Comparison of ENCODE assay signal across 10 cellular contexts in genomic region chr22:25747245-25747944, GRCh38. TPM values are rescaled to one million over a fixed set of nuclear protein-coding genes. Genes with fewer than 3 reads are reported as not detected.
DNase-seq lines count a peak whose midpoint lies in the region; ATAC-seq and TF ChIP-seq lines count a peak whose summit lies in the region.
"Had no signal": no experiment of that assay in that cellular context is flagged by ENCODE, and none has a peak within 500 bp of the region (broad histone marks: within the 10 kb centered on the region; RNA-seq: fewer than 3 reads in every experiment).

No MANE protein-coding gene starts in this region.

- H3K9me3 Mint-ChIP-seq in activated CD4-positive, alpha-beta T cell treated with anti-CD3 and anti-CD28 coated beads, Interleukin-2, amount 10 ng/mL, durations not matched to agents 24 days and 14 days: peaks cover 17% of the 10 kb centered on the region
- H3K9me3 Mint-ChIP-seq in activated T-helper 2 cell treated with anti-CD3 and anti-CD28 coated beads, Interferon-gamma antibody, Interleukin-2, Interleukin-4, amounts not matched to agents 10 μg/mL and 5 μg/mL and 100 μg/mL, durations not matched to agents 14 hours and 24 hours and 36 hours: no peaks in the 10 kb centered on the region

- H3K36me3 ChIP-seq in cardiac muscle cell (no peaks in the 10 kb centered on the region), transverse colon (no peaks in the 10 kb centered on the region), smooth muscle cell (ENCODE audit: low read depth) (no peaks in the 10 kb centered on the region), PC-3 (ENCODE audit: low read depth, low read length) (no peaks in the 10 kb centered on the region)
- H3K36me3 ChIP-seq: BLaER1 treated with 17β-estradiol and CSF1 and Interleukin-3, amounts not matched to agents 10 nM and 100 nM had no signal

- POLR2A ChIA-PET in PC-3 (lab: Charles Lee; ENCODE audit: unreplicated experiment): no interaction called here

- BruUV-seq in PC-3 (replicated peaks; lab: Mats Ljungman, UMichigan): no TSS peak

- H3K9me2 ChIP-seq in PC-3 (replicated peaks; ENCODE audit: low read length): no peaks in the 10 kb centered on the region

- H3K4me1 ChIP-seq in cardiac muscle cell (ENCODE audit: low read depth): peaks cover 51% of the 10 kb centered on the region
- H3K4me1 ChIP-seq in transverse colon: peaks cover 0 to 18% (median 0%) of the 10 kb centered on the region in 4 donors
- H3K4me1 ChIP-seq in smooth muscle cell (ENCODE audit: low read depth): no peaks in the 10 kb centered on the region
- no peaks in the 10 kb centered on the region for H3K4me1 ChIP-seq in PC-3 (ENCODE audit: insufficient read depth, low read length)

- H3K79me2 ChIP-seq in smooth muscle cell (ENCODE audit: low read depth) (no peaks in the 10 kb centered on the region), PC-3 (ENCODE audit: low read length) (no peaks in the 10 kb centered on the region)

- DNase-seq in activated CD4-positive, alpha-beta T cell treated with anti-CD3 and anti-CD28 coated beads, Interleukin-2, amount 10 ng/mL, durations not matched to agents 24 days and 14 days: no peak
- no peak for DNase-seq in activated CD4-positive, alpha-beta T cell treated with anti-CD3 and anti-CD28 coated beads, Interleukin-2, amount 50 U/mL, for 4 hours
- DNase-seq in activated T-helper 2 cell treated with anti-CD3 and anti-CD28 coated beads, Interferon-gamma antibody, Interleukin-2, Interleukin-4, amounts not matched to agents 10 μg/mL and 5 μg/mL and 100 μg/mL, durations not matched to agents 14 hours and 24 hours and 36 hours (ENCODE audit: low spot score): no peak
- peak in 1 of 2 donors; percentile 90 for DNase-seq in cardiac muscle cell (ENCODE audit: low read depth in 1 of 2, low spot score in 1 of 2)
- peak; percentile 56 for DNase-seq in transverse colon
- no peak for DNase-seq in smooth muscle cell (lab: John Stamatoyannopoulos, UW; ENCODE audit: unreplicated experiment)
- DNase-seq in PC-3: no peak
- DNase-seq: NCI-H1417 treated with DMSO at 0.1 percent for 48 hours had no signal

- H3F3A ChIP-seq in smooth muscle cell (ENCODE audit: low read depth) (no peaks in the 10 kb centered on the region), PC-3 (ENCODE audit: low read length, unreplicated experiment) (no peaks in the 10 kb centered on the region)

- no peak for TF ChIP-seq EP300 in transverse colon (IDR thresholded peaks at IDR 0.05; ENCODE audit: low read depth)

- H3K27me3 ChIP-seq in cardiac muscle cell: no peaks in the 10 kb centered on the region
- no peaks in the 10 kb centered on the region for H3K27me3 ChIP-seq in transverse colon
- H3K27me3 ChIP-seq in smooth muscle cell (ENCODE audit: low read depth): no peaks in the 10 kb centered on the region
- H3K27me3 ChIP-seq in PC-3 (ENCODE audit: low read length): no peaks in the 10 kb centered on the region; the same call in 1 of the 2 replicates
- H3K27me3 ChIP-seq: BLaER1 treated with 17β-estradiol and CSF1 and Interleukin-3, amounts not matched to agents 10 nM and 100 nM had no signal

- H2AFZ ChIP-seq in smooth muscle cell (ENCODE audit: low read depth): no peak overlapping the region
- H2AFZ ChIP-seq in PC-3 (ENCODE audit: low read length): no peak overlapping the region

- H3K9ac ChIP-seq in smooth muscle cell (ENCODE audit: low read depth) (no peak overlapping the region), PC-3 (ENCODE audit: low read length) (no peak overlapping the region)
- H3K9ac ChIP-seq: BLaER1 treated with 17β-estradiol and CSF1 and Interleukin-3, amounts not matched to agents 10 nM and 100 nM had no signal

- peaks cover 13% of the 10 kb centered on the region for H3K36me3 Mint-ChIP-seq in activated CD4-positive, alpha-beta T cell treated with anti-CD3 and anti-CD28 coated beads, Interleukin-2, amount 10 ng/mL, durations not matched to agents 24 days and 14 days (ENCODE audit: low read depth)
- peaks cover 47% of the 10 kb centered on the region for H3K36me3 Mint-ChIP-seq in activated T-helper 2 cell treated with anti-CD3 and anti-CD28 coated beads, Interferon-gamma antibody, Interleukin-2, Interleukin-4, amounts not matched to agents 10 μg/mL and 5 μg/mL and 100 μg/mL, durations not matched to agents 14 hours and 24 hours and 36 hours (ENCODE audit: low read depth)

- H3K9me3 ChIP-seq in cardiac muscle cell (ENCODE audit: low read depth) (no peaks in the 10 kb centered on the region), transverse colon (no peaks in the 10 kb centered on the region), smooth muscle cell (replicated peaks; ENCODE audit: low read depth) (no peaks in the 10 kb centered on the region), PC-3 (ENCODE audit: low read length) (no peaks in the 10 kb centered on the region)
- H3K9me3 ChIP-seq: BLaER1 treated with 17β-estradiol and CSF1 and Interleukin-3, amounts not matched to agents 10 nM and 100 nM had no signal

- H3K4me1 Mint-ChIP-seq in activated CD4-positive, alpha-beta T cell treated with anti-CD3 and anti-CD28 coated beads, Interleukin-2, amount 10 ng/mL, durations not matched to agents 24 days and 14 days: peaks cover 74% of the 10 kb centered on the region
- peaks cover 82% of the 10 kb centered on the region for H3K4me1 Mint-ChIP-seq in activated T-helper 2 cell treated with anti-CD3 and anti-CD28 coated beads, Interferon-gamma antibody, Interleukin-2, Interleukin-4, amounts not matched to agents 10 μg/mL and 5 μg/mL and 100 μg/mL, durations not matched to agents 14 hours and 24 hours and 36 hours (ENCODE audit: low read depth)

- H3K4me3 ChIP-seq in cardiac muscle cell (no peak overlapping the region), transverse colon (no peak overlapping the region), smooth muscle cell (no peak overlapping the region), PC-3 (ENCODE audit: low read length) (no peak overlapping the region)
- H3K4me3 ChIP-seq: BLaER1 treated with 17β-estradiol and CSF1 and Interleukin-3, amounts not matched to agents 10 nM and 100 nM had no signal

- H3K4me3 Mint-ChIP-seq in activated CD4-positive, alpha-beta T cell treated with anti-CD3 and anti-CD28 coated beads, Interleukin-2, amount 10 ng/mL, durations not matched to agents 24 days and 14 days: no peak overlapping the region
- no peak overlapping the region for H3K4me3 Mint-ChIP-seq in activated T-helper 2 cell treated with anti-CD3 and anti-CD28 coated beads, Interferon-gamma antibody, Interleukin-2, Interleukin-4, amounts not matched to agents 10 μg/mL and 5 μg/mL and 100 μg/mL, durations not matched to agents 14 hours and 24 hours and 36 hours (ENCODE audit: low read depth)

- no peak for TF ChIP-seq CTCF in cardiac muscle cell (IDR thresholded peaks at IDR 0.05; ENCODE audit: low read depth, low read length)
- TF ChIP-seq CTCF in transverse colon (IDR thresholded peaks at IDR 0.05): no peak
- TF ChIP-seq CTCF in smooth muscle cell (IDR thresholded peaks at IDR 0.05; ENCODE audit: borderline replicate concordance, insufficient read depth, poor library complexity, severe bottlenecking): no peak
- TF ChIP-seq CTCF in PC-3 (conservative IDR thresholded peaks at IDR 0.05; ENCODE audit: low read depth, low read length): no peak

- intact Hi-C loops in activated CD4-positive, alpha-beta T cell treated with anti-CD3 and anti-CD28 coated beads, Interleukin-2, amount 10 ng/mL, durations not matched to agents 24 days and 14 days (cut with micrococcal nuclease): loop anchor here (5.0 to 10.0 kb wide), 3 partner anchors 180 to 755 kb away; no protein-coding TSS in a partner anchor
- intact Hi-C loops in activated T-helper 2 cell treated with anti-CD3 and anti-CD28 coated beads, Interferon-gamma antibody, Interleukin-2, Interleukin-4, amounts not matched to agents 10 μg/mL and 5 μg/mL and 100 μg/mL, durations not matched to agents 14 hours and 24 hours and 36 hours (cut with micrococcal nuclease): loop anchor here (5.0 kb wide), 1 partner anchor 675 kb away; no protein-coding TSS in a partner anchor
- intact Hi-C loops in transverse colon (cut with DNase I; ENCODE audit: low total_unique reads) (no loop called here), PC-3 (cut with micrococcal nuclease) (no loop called here)

- H3K27ac Mint-ChIP-seq in activated CD4-positive, alpha-beta T cell treated with anti-CD3 and anti-CD28 coated beads, Interleukin-2, amount 10 ng/mL, durations not matched to agents 24 days and 14 days: peak overlapping the region; percentile 100
- peak overlapping the region; percentile 100 for H3K27ac Mint-ChIP-seq in activated T-helper 2 cell treated with anti-CD3 and anti-CD28 coated beads, Interferon-gamma antibody, Interleukin-2, Interleukin-4, amounts not matched to agents 10 μg/mL and 5 μg/mL and 100 μg/mL, durations not matched to agents 14 hours and 24 hours and 36 hours

- H3K27ac ChIP-seq in cardiac muscle cell (peak overlapping the region; percentile 89), transverse colon (peak overlapping the region in 1 of 4 donors; percentile 23), smooth muscle cell (ENCODE audit: low read depth) (no peak overlapping the region), PC-3 (ENCODE audit: low read length) (no peak overlapping the region)
- H3K27ac ChIP-seq: BLaER1 treated with 17β-estradiol and CSF1 and Interleukin-3, amounts not matched to agents 10 nM and 100 nM had no signal

- WGBS in transverse colon (ENCODE audit: low coverage in 1 of 2), 2 donors: 59% methylated on average over 8 of the region's 8 CpGs; no CpG with 5 or more reads in 1 of the 2 donors
- 55% methylated on average over 8 of the region's 8 CpGs for WGBS in smooth muscle cell (ENCODE audit: low lambda C conversion rate)

- TF ChIP-seq POLR2A in transverse colon (IDR thresholded peaks at IDR 0.05): no peak

- in situ Hi-C loops in transverse colon (cut with MboI; ENCODE audit: low pct_ligation_motif_present in 1 of 4, low pct_unique_long_range_greater_than_20kb in 1 of 4, low sequenced_read_pairs in 3 of 4): no loop called here

- CTCF ChIA-PET in PC-3 (lab: Charles Lee): no interaction called here

- ATAC-seq in PC-3 (no peak), GM21529 (IDR thresholded peaks at IDR 0.05; ENCODE audit: unreplicated experiment) (no peak)

- H3K27me3 Mint-ChIP-seq in activated CD4-positive, alpha-beta T cell treated with anti-CD3 and anti-CD28 coated beads, Interleukin-2, amount 10 ng/mL, durations not matched to agents 24 days and 14 days: no peaks in the 10 kb centered on the region
- no peaks in the 10 kb centered on the region for H3K27me3 Mint-ChIP-seq in activated T-helper 2 cell treated with anti-CD3 and anti-CD28 coated beads, Interferon-gamma antibody, Interleukin-2, Interleukin-4, amounts not matched to agents 10 μg/mL and 5 μg/mL and 100 μg/mL, durations not matched to agents 14 hours and 24 hours and 36 hours (ENCODE audit: low read depth)

- H4K20me1 ChIP-seq in smooth muscle cell (ENCODE audit: low read depth) (no peaks in the 10 kb centered on the region), PC-3 (ENCODE audit: low read length) (no peaks in the 10 kb centered on the region)
- H4K20me1 ChIP-seq: BLaER1 treated with 17β-estradiol and CSF1 and Interleukin-3, amounts not matched to agents 10 nM and 100 nM had no signal

- H3K4me2 ChIP-seq in smooth muscle cell (no peak overlapping the region), PC-3 (ENCODE audit: low read length) (no peak overlapping the region)

RNA-seq across cellular contexts. Expression of gene MYO18B, which starts 5.4 kb away (rescaled TPM):
- total RNA-seq in activated CD4-positive, alpha-beta T cell treated with anti-CD3 and anti-CD28 coated beads, Interleukin-2, amount 10 ng/mL, durations not matched to agents 24 days and 14 days: 0.40 and 0.49 TPM in 2 replicates
- total RNA-seq in activated T-helper 2 cell treated with anti-CD3 and anti-CD28 coated beads, Interferon-gamma antibody, Interleukin-2, Interleukin-4, amounts not matched to agents 10 μg/mL and 5 μg/mL and 100 μg/mL, durations not matched to agents 14 hours and 24 hours and 36 hours: 6.0 and 6.1 TPM in 2 replicates
- total RNA-seq in cardiac muscle cell (71.8 and 178 TPM in 2 replicates), transverse colon (under 1 TPM in 1 of 4 donors, not detected in 3; 0.27 TPM), smooth muscle cell (0.13 and 4.3 TPM in 2 replicates), PC-3 (2014; rRNA removed) (not detected in 2 replicates)
- polyA plus RNA-seq in cardiac muscle cell (35.6 and 79.1 TPM in 2 replicates), smooth muscle cell (1.2 TPM in 2 replicates)

Comparison
In these comparisons a context has a peak if more than half of its experiments do, and no peak if none do; other contexts are left out.
1. RNA of gene MYO18B, which starts 5.4 kb away (total RNA-seq): 71.8 to 178 TPM in cardiac muscle cell; 6.0 to 6.1 TPM in activated T-helper 2 cell treated with anti-CD3 and anti-CD28 coated beads, Interferon-gamma antibody, Interleukin-2, Interleukin-4, amounts not matched to agents 10 μg/mL and 5 μg/mL and 100 μg/mL, durations not matched to agents 14 hours and 24 hours and 36 hours, 0.40 to 0.49 TPM in activated CD4-positive, alpha-beta T cell treated with anti-CD3 and anti-CD28 coated beads, Interleukin-2, amount 10 ng/mL, durations not matched to agents 24 days and 14 days, 0.13 to 4.3 TPM in smooth muscle cell, 0.27 TPM in transverse colon and not detected in PC-3; every median in the first group is over 10 times any median in the second.
2. intact Hi-C loops: an anchor here in activated CD4-positive, alpha-beta T cell treated with anti-CD3 and anti-CD28 coated beads, Interleukin-2, amount 10 ng/mL, durations not matched to agents 24 days and 14 days (5.0 to 10.0 kb wide) and activated T-helper 2 cell treated with anti-CD3 and anti-CD28 coated beads, Interferon-gamma antibody, Interleukin-2, Interleukin-4, amounts not matched to agents 10 μg/mL and 5 μg/mL and 100 μg/mL, durations not matched to agents 14 hours and 24 hours and 36 hours (5.0 kb wide); none called in transverse colon and PC-3.